Comparison of ENCODE assay signal across 18 cellular contexts in the genomic region with DNA sequence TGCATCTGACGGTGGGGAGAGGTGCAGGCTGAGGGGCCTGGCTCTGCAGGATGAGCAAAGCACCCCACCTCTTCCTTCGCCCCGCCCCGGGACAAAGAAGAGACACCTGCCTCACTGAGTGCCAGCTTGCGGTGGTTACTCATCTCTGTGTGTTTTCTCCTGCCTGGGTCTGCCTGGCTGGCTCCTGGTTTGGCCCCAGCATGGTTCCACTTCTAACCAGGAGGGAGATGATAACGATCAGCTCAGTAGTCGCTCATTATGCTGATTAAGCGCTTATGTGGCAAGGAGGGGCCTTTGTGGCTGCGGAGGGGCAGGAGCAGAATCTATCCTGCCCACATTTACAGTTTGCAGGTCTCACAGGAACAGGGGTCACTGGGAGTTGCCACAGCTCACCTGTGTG.
DNase-seq lines count a peak whose midpoint lies in the region; TF ChIP-seq lines count a peak whose summit lies in the region.
"Had no signal": no experiment of that assay in that cellular context is flagged by ENCODE, and none has a peak within 500 bp of the region (broad histone marks: within the 10 kb centered on the region; RNA-seq: fewer than 3 reads in every experiment).

No MANE protein-coding gene starts in this region.

- no peak for TF ChIP-seq CTCF in neural progenitor cell (IDR thresholded peaks at IDR 0.05)

- H3K4ac ChIP-seq in mesendoderm (ENCODE audit: low read depth, low read length): no peak overlapping the region

- peaks cover 32% of the 10 kb centered on the region for H3K4me1 Mint-ChIP-seq in activated T-cell treated with anti-CD3 and anti-CD28 coated beads, Interleukin-2, amount 50 U/mL, for 24 hours (ENCODE audit: low read depth)
- peaks cover 36% of the 10 kb centered on the region for H3K4me1 Mint-ChIP-seq in neural progenitor cell
- H3K4me1 Mint-ChIP-seq: immature natural killer cell had no signal

- no peak overlapping the region for H2AFZ ChIP-seq in neural progenitor cell (replicated peaks)
- H2AFZ ChIP-seq: GM23248 had no signal

- no peak overlapping the region for H3K56ac ChIP-seq in mesendoderm (ENCODE audit: low read length)

- H3K18ac ChIP-seq in mesendoderm (ENCODE audit: low read length): no peak overlapping the region

- no peak overlapping the region for H3K4me3 ChIP-seq in Jurkat, Clone E6-1 (ENCODE audit: low read length)
- H3K4me3 ChIP-seq in neural progenitor cell (no peak overlapping the region), mesendoderm (ENCODE audit: low read length) (no peak overlapping the region)
- H3K4me3 ChIP-seq: GM23248, heart right ventricle, lower lobe of right lung had no signal

- H2BK15ac ChIP-seq in mesendoderm (replicated peaks; ENCODE audit: low read depth): no peak overlapping the region

- H3K9me3 Mint-ChIP-seq in activated T-cell treated with anti-CD3 and anti-CD28 coated beads, Interleukin-2, amount 50 U/mL, for 24 hours: no peaks in the 10 kb centered on the region
- no peaks in the 10 kb centered on the region for H3K9me3 Mint-ChIP-seq in neural progenitor cell
- H3K9me3 Mint-ChIP-seq: activated T-cell treated with anti-CD3 and anti-CD28 coated beads, Interleukin-2, amount 50 U/mL, for 72 hours; effector memory CD8-positive, alpha-beta T cell; immature natural killer cell had no signal

- no peak overlapping the region for H3K4me3 Mint-ChIP-seq in activated T-cell treated with anti-CD3 and anti-CD28 coated beads, Interleukin-2, amount 50 U/mL, for 24 hours
- no peak overlapping the region for H3K4me3 Mint-ChIP-seq in neural progenitor cell
- H3K4me3 Mint-ChIP-seq: activated T-cell treated with anti-CD3 and anti-CD28 coated beads, Interleukin-2, amount 50 U/mL, for 72 hours; effector memory CD8-positive, alpha-beta T cell; immature natural killer cell had no signal

- no peaks in the 10 kb centered on the region for H4K20me1 ChIP-seq in neural progenitor cell (ENCODE audit: low read depth)

- H3K27me3 ChIP-seq in neural progenitor cell (no peaks in the 10 kb centered on the region), mesendoderm (ENCODE audit: insufficient read depth, low read length, poor library complexity) (no peaks in the 10 kb centered on the region)

- H3K36me3 ChIP-seq in neural progenitor cell (no peaks in the 10 kb centered on the region), mesendoderm (ENCODE audit: control insufficient read depth, insufficient read depth, low read length) (no peaks in the 10 kb centered on the region)
- H3K36me3 ChIP-seq: heart right ventricle, lower lobe of right lung had no signal

- no peak overlapping the region for H3K27ac Mint-ChIP-seq in activated T-cell treated with anti-CD3 and anti-CD28 coated beads, Interleukin-2, amount 50 U/mL, for 24 hours
- peak overlapping the region; percentile 57 for H3K27ac Mint-ChIP-seq in neural progenitor cell
- H3K27ac Mint-ChIP-seq: activated T-cell treated with anti-CD3 and anti-CD28 coated beads, Interleukin-2, amount 50 U/mL, for 72 hours; effector memory CD8-positive, alpha-beta T cell; immature natural killer cell had no signal

- no peak overlapping the region for H2BK5ac ChIP-seq in mesendoderm (ENCODE audit: low read length)

- H3K9ac ChIP-seq in neural progenitor cell (no peak overlapping the region), mesendoderm (ENCODE audit: low read length) (no peak overlapping the region)
- H3K9ac ChIP-seq: GM23248 had no signal

- no peak overlapping the region for H4K8ac ChIP-seq in mesendoderm (ENCODE audit: low read depth, low read length)

- peak overlapping the region; percentile 32 for H3K27ac ChIP-seq in neural progenitor cell
- H3K27ac ChIP-seq in caudate nucleus (ENCODE audit: low read depth, low read length): no peak overlapping the region
- no peak overlapping the region for H3K27ac ChIP-seq in mesendoderm (ENCODE audit: low read depth, low read length)
- H3K27ac ChIP-seq: GM23248, lower lobe of right lung had no signal

- H3F3A ChIP-seq in neural progenitor cell (ENCODE audit: low read depth): peaks cover 18% of the 10 kb centered on the region

- no CpG with 5 or more reads among the region's 9 CpGs for WGBS in mesendoderm (ENCODE audit: extremely low coverage, insufficient coverage, low lambda C conversion rate)

- H3K79me2 ChIP-seq in neural progenitor cell (ENCODE audit: low read depth): no peaks in the 10 kb centered on the region
- H3K79me2 ChIP-seq in mesendoderm (ENCODE audit: control insufficient read depth, insufficient read depth, low read length): no peaks in the 10 kb centered on the region

- H2AK5ac ChIP-seq in mesendoderm (ENCODE audit: low read length): no peak overlapping the region

- peak overlapping the region; percentile 53 for H3K4me2 ChIP-seq in neural progenitor cell
- H3K4me2 ChIP-seq in mesendoderm (ENCODE audit: low read length): no peak overlapping the region

- H3K23ac ChIP-seq in mesendoderm (ENCODE audit: low read length): no peak overlapping the region

- no peaks in the 10 kb centered on the region for H3K36me3 Mint-ChIP-seq in activated T-cell treated with anti-CD3 and anti-CD28 coated beads, Interleukin-2, amount 50 U/mL, for 24 hours (ENCODE audit: low read depth)
- H3K36me3 Mint-ChIP-seq in neural progenitor cell: no peaks in the 10 kb centered on the region
- H3K36me3 Mint-ChIP-seq: immature natural killer cell had no signal

- H3K4me1 ChIP-seq in neural progenitor cell (peaks cover 24% of the 10 kb centered on the region), mesendoderm (ENCODE audit: control insufficient read depth, low read depth, low read length) (no peaks in the 10 kb centered on the region)
- H3K4me1 ChIP-seq: lower lobe of right lung had no signal

- peak; percentile 58 for DNase-seq in activated CD8-positive, alpha-beta memory T cell treated with anti-CD3 and anti-CD28 coated beads, Interleukin-2, amount 50 U/mL, for 4 hours
- DNase-seq in activated CD8-positive, alpha-beta memory T cell treated with anti-CD3 and anti-CD28 coated beads, Interleukin-2, amount 50 U/mL, for 48 hours: no peak
- DNase-seq in Jurkat, Clone E6-1 (ENCODE audit: low read depth, low spot score): peak; percentile 45
- peak; percentile 55 for DNase-seq in activated T-cell treated with anti-CD3 and anti-CD28 coated beads, Interleukin-2, amount 50 U/mL, for 24 hours
- DNase-seq in neural progenitor cell (ENCODE audit: low spot score): peak; percentile 57
- DNase-seq in caudate nucleus (lab: John Stamatoyannopoulos, UW): no peak
- no peak for DNase-seq in mesendoderm
- DNase-seq in foreskin melanocyte: no peak
- DNase-seq: activated CD4-positive, CD25-positive, alpha-beta regulatory T cell treated with anti-CD3 and anti-CD28 coated beads, Interleukin-2, amount 50 U/mL, for 72 hours; central memory CD4-positive, alpha-beta T cell; effector memory CD8-positive, alpha-beta T cell; GM23248; immature natural killer cell; lower lobe of right lung; NCI-H1436; stimulated activated CD4-positive, alpha-beta T cell treated with anti-CD3 and anti-CD28 coated beads, Interleukin-2, amount 100 ng/mL, for 48 hours had no signal

- H3K9me3 ChIP-seq in neural progenitor cell (ENCODE audit: low read depth): no peaks in the 10 kb centered on the region
- H3K9me3 ChIP-seq: heart right ventricle, lower lobe of right lung had no signal

- H4K5ac ChIP-seq in mesendoderm (ENCODE audit: low read length): no peak overlapping the region

- no peak overlapping the region for H2BK120ac ChIP-seq in mesendoderm (ENCODE audit: low read depth, low read length)

- no peaks in the 10 kb centered on the region for H3K79me1 ChIP-seq in mesendoderm (ENCODE audit: low read length)

- H3K27me3 Mint-ChIP-seq in activated T-cell treated with anti-CD3 and anti-CD28 coated beads, Interleukin-2, amount 50 U/mL, for 24 hours: no peaks in the 10 kb centered on the region
- peaks cover 26% of the 10 kb centered on the region for H3K27me3 Mint-ChIP-seq in neural progenitor cell (ENCODE audit: insufficient read depth, low read depth)

Comparison
In these comparisons a context has a peak if more than half of its experiments do, and no peak if none do; other contexts are left out.
1. DNase-seq: peak in activated CD8-positive, alpha-beta memory T cell treated with anti-CD3 and anti-CD28 coated beads, Interleukin-2, amount 50 U/mL, for 4 hours (single experiment), Jurkat, Clone E6-1 (single experiment), activated T-cell treated with anti-CD3 and anti-CD28 coated beads, Interleukin-2, amount 50 U/mL, for 24 hours (single experiment) and neural progenitor cell (single experiment); none in activated CD8-positive, alpha-beta memory T cell treated with anti-CD3 and anti-CD28 coated beads, Interleukin-2, amount 50 U/mL, for 48 hours (single experiment), caudate nucleus (0 of 61), mesendoderm (single experiment) and foreskin melanocyte (single experiment).